ENCODE assay signal across 20 cellular contexts in the genomic region with DNA sequence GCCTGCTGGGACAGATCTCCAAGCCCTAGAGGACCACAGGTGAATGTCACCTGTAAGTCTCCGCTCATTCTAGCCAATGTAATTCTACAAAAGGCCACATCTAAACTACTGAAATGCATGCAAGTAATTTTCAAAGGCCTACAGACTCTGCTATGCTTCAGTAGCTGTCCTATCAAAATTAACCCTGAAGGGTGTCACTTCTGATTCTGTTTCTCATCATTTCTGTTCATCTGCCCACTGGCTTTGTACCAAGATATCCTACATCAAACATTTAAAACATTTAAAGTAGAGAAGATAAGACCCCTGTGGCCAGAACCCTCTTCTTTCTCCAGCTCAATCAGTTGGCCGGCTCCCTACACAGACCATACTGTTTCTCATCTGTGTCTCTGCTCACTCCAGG. TPM values are rescaled to one million over a fixed set of nuclear protein-coding genes. Genes with fewer than 3 reads are reported as not detected.
DNase-seq lines count a peak whose midpoint lies in the region; ATAC-seq and TF ChIP-seq lines count a peak whose summit lies in the region.
"Had no signal": no experiment of that assay in that cellular context is flagged by ENCODE, and none has a peak within 500 bp of the region (broad histone marks: within the 10 kb centered on the region; RNA-seq: fewer than 3 reads in every experiment).

No MANE protein-coding gene starts in this region.

- DNase-seq in BE2C (peak; percentile 24), immature natural killer cell (no peak), pons (ENCODE audit: low spot score) (no peak), dedifferentiated amniotic fluid mesenchymal stem cell (ENCODE audit: extremely low spot score) (no peak)
- DNase-seq: DMS53; foreskin keratinocyte; H7; NCI-H1417; NCI-H2171; NCI-H526 treated with DMSO at 0.1 percent for 48 hours; stimulated activated CD4-positive, alpha-beta T cell treated with anti-CD3 and anti-CD28 coated beads, Interleukin-1b, Interleukin-23, amount 100 ng/mL, for 48 hours; stimulated activated naive CD8-positive, alpha-beta T cell treated with anti-CD3 and anti-CD28 coated beads, Interleukin-15, Interleukin-2, amounts not matched to agents 100 U/mL and 50 U/mL, for 24 hours; SW 1271; tibial artery had no signal

- H3K36me3 Mint-ChIP-seq in immature natural killer cell, result peaks cover 0 to 15% (median 8%) of the 10 kb centered on the region in 3 donors

- no peaks in the 10 kb centered on the region for H3K9me3 Mint-ChIP-seq in immature natural killer cell
- H3K9me3 Mint-ChIP-seq: dendritic cell treated with granulocyte-macrophage colony-stimulating factor and Interleukin-4, amounts not matched to agents 40 ng/mL and 50 ng/mL, for 4 days had no signal

- no peak for ATAC-seq in GM21825 (IDR thresholded peaks at IDR 0.05; ENCODE audit: unreplicated experiment)
- ATAC-seq: foreskin keratinocyte; stimulated activated naive CD8-positive, alpha-beta T cell treated with anti-CD3 and anti-CD28 coated beads, Interleukin-15, Interleukin-2, amounts not matched to agents 100 U/mL and 50 U/mL, for 24 hours had no signal

- peak overlapping the region in 8 of 11 experiments; percentile 19 to 56 (median 42); a peak in 15 of 22 replicates for H3K4me2 ChIP-seq in BLaER1 treated with 17β-estradiol and CSF1 and Interleukin-3, amounts not matched to agents 10 nM and 100 nM
- H3K4me2 ChIP-seq: hepatocyte had no signal

- H3K4me1 ChIP-seq in BE2C, result peaks cover 5% of the 10 kb centered on the region; the same call in 1 of the 2 replicates
- H3K4me1 ChIP-seq in BLaER1 treated with 17β-estradiol and CSF1 and Interleukin-3, amounts not matched to agents 10 nM and 100 nM, result peaks cover 41 to 82% (median 61%) of the 10 kb centered on the region in 10 experiments

- peak overlapping the region in 8 of 11 experiments; percentile 0 to 92 (median 34); a peak in 13 of 22 replicates for H3K27ac ChIP-seq in BLaER1 treated with 17β-estradiol and CSF1 and Interleukin-3, amounts not matched to agents 10 nM and 100 nM
- 0 out of 2 replicates have a peak overlapping the region, but pooled peaks have one; percentile 4 for H3K27ac ChIP-seq in VCaP
- H3K27ac ChIP-seq: C4-2B, foreskin keratinocyte, hepatocyte, tibial artery had no signal

- H3K4me3 Mint-ChIP-seq in immature natural killer cell, result no peak overlapping the region
- H3K4me3 Mint-ChIP-seq: dendritic cell treated with granulocyte-macrophage colony-stimulating factor and Interleukin-4, amounts not matched to agents 40 ng/mL and 50 ng/mL, for 4 days had no signal

- H4K20me1 ChIP-seq in BLaER1 treated with 17β-estradiol and CSF1 and Interleukin-3, amounts not matched to agents 10 nM and 100 nM, result peaks cover 14 to 100% (median 56%) of the 10 kb centered on the region in 11 experiments; a peak in 21 of 22 replicates

- H3K9ac ChIP-seq in BLaER1 treated with 17β-estradiol and CSF1 and Interleukin-3, amounts not matched to agents 10 nM and 100 nM, result peak overlapping the region in 4 of 11 experiments; percentile 3 to 37 (median 13); a peak in 2 of 22 replicates

- H3K36me3 ChIP-seq in BE2C, result no peaks in the 10 kb centered on the region
- peaks cover 49 to 91% (median 81%) of the 10 kb centered on the region in 11 experiments for H3K36me3 ChIP-seq in BLaER1 treated with 17β-estradiol and CSF1 and Interleukin-3, amounts not matched to agents 10 nM and 100 nM

- H3K9me3 ChIP-seq in BE2C, result no peaks in the 10 kb centered on the region
- H3K9me3 ChIP-seq in BLaER1 treated with 17β-estradiol and CSF1 and Interleukin-3, amounts not matched to agents 10 nM and 100 nM (replicated peaks in 1 of 11), result peaks cover 0 to 27% (median 14%) of the 10 kb centered on the region in 11 experiments; a peak in 19 of 22 replicates

- H3K27ac Mint-ChIP-seq in immature natural killer cell, result peak overlapping the region; percentile 30 to 94 (median 79)
- H3K27ac Mint-ChIP-seq: dendritic cell treated with granulocyte-macrophage colony-stimulating factor and Interleukin-4, amounts not matched to agents 40 ng/mL and 50 ng/mL, for 4 days had no signal

- no peak overlapping the region for H3K4me3 ChIP-seq in BE2C (ENCODE audit: low read depth, low read length)
- H3K4me3 ChIP-seq in BLaER1 treated with 17β-estradiol and CSF1 and Interleukin-3, amounts not matched to agents 10 nM and 100 nM, result no peak overlapping the region
- H3K4me3 ChIP-seq: hepatocyte, tibial artery had no signal

- TF ChIP-seq CTCF in BE2C (IDR thresholded peaks at IDR 0.05; ENCODE audit: low read depth, low read length) (no peak), VCaP (conservative IDR thresholded peaks at IDR 0.05) (0 out of 2 replicates have a peak, but pooled peaks have one; percentile 15)

- H3K4me1 Mint-ChIP-seq in immature natural killer cell, result peaks cover 55 to 67% of the 10 kb centered on the region in 2 donors

- no peaks in the 10 kb centered on the region for H3K27me3 ChIP-seq in BE2C
- no peaks in the 10 kb centered on the region for H3K27me3 ChIP-seq in BLaER1 treated with 17β-estradiol and CSF1 and Interleukin-3, amounts not matched to agents 10 nM and 100 nM
- H3K27me3 ChIP-seq: foreskin keratinocyte, hepatocyte, tibial artery had no signal

- H3K27me3 Mint-ChIP-seq in immature natural killer cell (ENCODE audit: low read depth in 3 of 3), result peaks cover 3 to 9% (median 5%) of the 10 kb centered on the region in 3 donors
- H3K27me3 Mint-ChIP-seq: dendritic cell treated with granulocyte-macrophage colony-stimulating factor and Interleukin-4, amounts not matched to agents 40 ng/mL and 50 ng/mL, for 4 days had no signal

RNA-seq across cellular contexts. Expression of gene PHF12, which starts 21.5 kb away (rescaled TPM):
- polyA plus RNA-seq in BE2C (2012; ENCODE audit: insufficient read depth, insufficient read length, low read depth), result 43.0 TPM
- polyA plus RNA-seq in immature natural killer cell, result 10 to 100 TPM in 1 of 3 donors, 1 to 10 TPM in 2; 1.2 to 15.3 (median 3.9) TPM

RNA-seq across cellular contexts. Expression of gene DHRS13, which starts 26.9 kb away (rescaled TPM):
- 14.8 TPM for polyA plus RNA-seq in BE2C (2012; ENCODE audit: insufficient read depth, insufficient read length, low read depth)
- 10 to 100 TPM; 21.4 to 27.4 (median 22.2) TPM for polyA plus RNA-seq in immature natural killer cell

RNA-seq across cellular contexts. Expression of gene FLOT2, which starts 32.2 kb away (rescaled TPM):
- polyA plus RNA-seq in BE2C (2012; ENCODE audit: insufficient read depth, insufficient read length, low read depth), result 53.5 TPM
- polyA plus RNA-seq in immature natural killer cell, result 100 to 1,000 TPM; 275 to 360 (median 296) TPM
